8 cellular contexts compared by ENCODE assay signal in the genomic region with DNA sequence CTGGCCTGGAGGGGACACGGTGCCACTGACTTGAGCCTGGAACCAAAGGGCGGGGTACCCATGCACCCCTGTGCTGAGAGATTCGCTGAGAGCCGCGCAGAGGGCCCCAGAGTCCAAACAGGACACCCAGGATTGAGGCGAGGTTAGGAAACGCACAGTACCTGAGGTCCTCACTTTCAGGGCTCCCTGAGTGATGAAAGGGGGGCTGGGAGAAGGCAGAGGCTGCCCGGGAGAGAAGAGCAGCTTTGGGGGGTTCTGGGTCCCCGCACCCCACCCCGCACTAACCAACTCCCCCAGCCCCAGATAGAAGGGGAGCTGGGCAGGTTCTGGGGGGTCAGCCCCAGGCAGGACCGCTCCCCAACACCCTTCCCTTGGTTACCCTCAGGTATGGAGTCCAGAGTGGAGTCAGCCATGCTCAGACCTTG. TPM values are rescaled to one million over a fixed set of nuclear protein-coding genes. Genes with fewer than 3 reads are reported as not detected.
DNase-seq lines count a peak whose midpoint lies in the region; ATAC-seq, FAIRE-seq and TF ChIP-seq lines count a peak whose summit lies in the region.

No MANE protein-coding gene starts in this region.

- H2AFZ ChIP-seq in neural cell (ENCODE audit: low read depth, low read length) = no peak overlapping the region

- intact Hi-C loops in Calu3 (cut with micrococcal nuclease; ENCODE audit: unreplicated experiment) = loop anchor here (2.0 kb wide), 1 partner anchor 69 kb away; a partner anchor contains a TSS

- ATAC-seq in HG03045 (IDR thresholded peaks at IDR 0.05; ENCODE audit: unreplicated experiment) (peak; percentile 4), foreskin keratinocyte (no peak)

- no peaks in the 10 kb centered on the region for H3K79me2 ChIP-seq in neural cell (replicated peaks; ENCODE audit: insufficient read depth, low read length)

- no peak for TF ChIP-seq POLR2A in GM12892 (IDR thresholded peaks at IDR 0.05; ENCODE audit: low read depth, low read length)

- no peak overlapping the region for H3K4me2 ChIP-seq in neural cell (ENCODE audit: low read length)

- no peaks in the 10 kb centered on the region for H3K9me3 ChIP-seq in neural cell (ENCODE audit: low read length)

- TF ChIP-seq CTCF in Calu3 (IDR thresholded peaks at IDR 0.05; ENCODE audit: unreplicated experiment) = no peak
- no peak for TF ChIP-seq CTCF in brain (conservative IDR thresholded peaks at IDR 0.05)
- TF ChIP-seq CTCF in neural cell (IDR thresholded peaks at IDR 0.05; ENCODE audit: poor library complexity, severe bottlenecking) = no peak
- TF ChIP-seq CTCF in foreskin keratinocyte (conservative IDR thresholded peaks at IDR 0.05) = no peak

- H3K36me3 ChIP-seq in neural cell (ENCODE audit: insufficient read depth, low read length) = no peaks in the 10 kb centered on the region

- no peak for DNase-seq in Calu3
- no peak for DNase-seq in GM12892 (ENCODE audit: insufficient read length)
- no peak for DNase-seq in activated CD4-positive, alpha-beta T cell treated with anti-CD3 and anti-CD28 coated beads for 48 hours
- no peak for DNase-seq in kidney glomerular epithelial cell (lab: John Stamatoyannopoulos, UW)
- DNase-seq in foreskin keratinocyte = no peak

- peak overlapping the region; percentile 78 for H3K4me3 ChIP-seq in neural cell (ENCODE audit: low read length)

- TF ChIP-seq RAD21 in neural cell (conservative IDR thresholded peaks at IDR 0.05) = no peak

- no peak for FAIRE-seq in GM12892 (lab: Jason Lieb, UNC)

- no TSS peak for BruUV-seq in Calu3 (replicated peaks; lab: Mats Ljungman, UMichigan)

- H3K36me3 Mint-ChIP-seq in Calu3 (ENCODE audit: insufficient read depth, unreplicated experiment) (peaks cover 16% of the 10 kb centered on the region), brain (no peaks in the 10 kb centered on the region)

- H3K9me3 Mint-ChIP-seq in Calu3 (ENCODE audit: low read depth, unreplicated experiment) (no peaks in the 10 kb centered on the region), brain (no peaks in the 10 kb centered on the region)

- no peaks in the 10 kb centered on the region for H3F3A ChIP-seq in neural cell (ENCODE audit: insufficient read depth, low read length, poor library complexity, severe bottlenecking)

- H3K27ac Mint-ChIP-seq in Calu3 (ENCODE audit: unreplicated experiment) = no peak overlapping the region
- H3K27ac Mint-ChIP-seq in brain = no peak overlapping the region

- H4K20me1 ChIP-seq in neural cell (ENCODE audit: insufficient read depth) = no peaks in the 10 kb centered on the region

- H3K27me3 ChIP-seq in neural cell (ENCODE audit: insufficient read depth, low read depth, low read length) (no peaks in the 10 kb centered on the region), foreskin keratinocyte (no peaks in the 10 kb centered on the region)

- peaks cover 11% of the 10 kb centered on the region for H3K4me1 ChIP-seq in foreskin keratinocyte

- H3K27me3 Mint-ChIP-seq in Calu3 (ENCODE audit: unreplicated experiment) (no peaks in the 10 kb centered on the region), brain (peaks cover 3% of the 10 kb centered on the region)

- H3K9me2 ChIP-seq in neural cell (ENCODE audit: insufficient read depth, low read length) = no peaks in the 10 kb centered on the region

- H3K4me3 Mint-ChIP-seq in Calu3 (ENCODE audit: low read depth, unreplicated experiment) (peak overlapping the region; percentile 97), brain (peak overlapping the region in 4 of 5 experiments; percentile 16 to 89 (median 56))

- no peak for TF ChIP-seq EP300 in neural cell (conservative IDR thresholded peaks at IDR 0.05; ENCODE audit: poor library complexity, severe bottlenecking)

- CTCF ChIA-PET in Calu3 (lab: Charles Lee) = interaction anchor here (0.7 to 1.9 kb wide), 10 partner anchors 15 to 206 kb away, joined by 3 to 11 read pairs (median 4); no protein-coding TSS in a partner anchor

- H3K27ac ChIP-seq in neural cell (ENCODE audit: low read length) (no peak overlapping the region), foreskin keratinocyte (no peak overlapping the region)

- H3K9ac ChIP-seq in neural cell (ENCODE audit: low read length) = no peak overlapping the region

- peaks cover 26% of the 10 kb centered on the region for H3K4me1 Mint-ChIP-seq in Calu3 (ENCODE audit: low read depth, unreplicated experiment)
- H3K4me1 Mint-ChIP-seq in brain = peaks cover 29% of the 10 kb centered on the region

TF ChIP-seq in neural cell, 6 proteins besides CTCF, POLR2A, EP300 and RAD21:
- TF ChIP-seq TAF1 (IDR thresholded peaks at IDR 0.05; ENCODE audit: low read depth) (no peak), MXI1 (conservative IDR thresholded peaks at IDR 0.05; ENCODE audit: poor library complexity, severe bottlenecking) (no peak), SMC3 (conservative IDR thresholded peaks at IDR 0.05; ENCODE audit: poor library complexity) (no peak), POLR2AphosphoS5 (IDR thresholded peaks at IDR 0.05) (no peak), EZH2 (IDR thresholded peaks at IDR 0.05; ENCODE audit: borderline replicate concordance, insufficient read depth, low read length, poor library complexity, severe bottlenecking) (no peak)
- TF ChIP-seq, protein P1, sequence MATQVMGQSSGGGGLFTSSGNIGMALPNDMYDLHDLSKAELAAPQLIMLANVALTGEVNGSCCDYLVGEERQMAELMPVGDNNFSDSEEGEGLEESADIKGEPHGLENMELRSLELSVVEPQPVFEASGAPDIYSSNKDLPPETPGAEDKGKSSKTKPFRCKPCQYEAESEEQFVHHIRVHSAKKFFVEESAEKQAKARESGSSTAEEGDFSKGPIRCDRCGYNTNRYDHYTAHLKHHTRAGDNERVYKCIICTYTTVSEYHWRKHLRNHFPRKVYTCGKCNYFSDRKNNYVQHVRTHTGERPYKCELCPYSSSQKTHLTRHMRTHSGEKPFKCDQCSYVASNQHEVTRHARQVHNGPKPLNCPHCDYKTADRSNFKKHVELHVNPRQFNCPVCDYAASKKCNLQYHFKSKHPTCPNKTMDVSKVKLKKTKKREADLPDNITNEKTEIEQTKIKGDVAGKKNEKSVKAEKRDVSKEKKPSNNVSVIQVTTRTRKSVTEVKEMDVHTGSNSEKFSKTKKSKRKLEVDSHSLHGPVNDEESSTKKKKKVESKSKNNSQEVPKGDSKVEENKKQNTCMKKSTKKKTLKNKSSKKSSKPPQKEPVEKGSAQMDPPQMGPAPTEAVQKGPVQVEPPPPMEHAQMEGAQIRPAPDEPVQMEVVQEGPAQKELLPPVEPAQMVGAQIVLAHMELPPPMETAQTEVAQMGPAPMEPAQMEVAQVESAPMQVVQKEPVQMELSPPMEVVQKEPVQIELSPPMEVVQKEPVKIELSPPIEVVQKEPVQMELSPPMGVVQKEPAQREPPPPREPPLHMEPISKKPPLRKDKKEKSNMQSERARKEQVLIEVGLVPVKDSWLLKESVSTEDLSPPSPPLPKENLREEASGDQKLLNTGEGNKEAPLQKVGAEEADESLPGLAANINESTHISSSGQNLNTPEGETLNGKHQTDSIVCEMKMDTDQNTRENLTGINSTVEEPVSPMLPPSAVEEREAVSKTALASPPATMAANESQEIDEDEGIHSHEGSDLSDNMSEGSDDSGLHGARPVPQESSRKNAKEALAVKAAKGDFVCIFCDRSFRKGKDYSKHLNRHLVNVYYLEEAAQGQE (IDR thresholded peaks at IDR 0.05; ENCODE audit: borderline replicate concordance) = no peak

RNA-seq across cellular contexts. Expression of a gene that starts 14.5 kb away (rescaled TPM):
- total RNA-seq in Calu3 (2022) (23.3 and 23.8 TPM in 2 replicates), foreskin keratinocyte (6.7 and 7.8 TPM in 2 replicates)
- polyA plus RNA-seq in brain (ENCODE audit: insufficient read depth, low read depth, low replicate concordance) (9.0 TPM), neural cell (1.5 and 2.0 TPM in 2 replicates), foreskin keratinocyte (9.3 and 9.5 TPM in 2 replicates)
- 2.2 TPM in 2 replicates for polyA minus RNA-seq in neural cell
- 3.3 TPM for polyA plus RNA-seq in GM12892 (2012; ENCODE audit: missing spikeins)
